Comparison of ENCODE assay signal across 8 cellular contexts in the genomic region with DNA sequence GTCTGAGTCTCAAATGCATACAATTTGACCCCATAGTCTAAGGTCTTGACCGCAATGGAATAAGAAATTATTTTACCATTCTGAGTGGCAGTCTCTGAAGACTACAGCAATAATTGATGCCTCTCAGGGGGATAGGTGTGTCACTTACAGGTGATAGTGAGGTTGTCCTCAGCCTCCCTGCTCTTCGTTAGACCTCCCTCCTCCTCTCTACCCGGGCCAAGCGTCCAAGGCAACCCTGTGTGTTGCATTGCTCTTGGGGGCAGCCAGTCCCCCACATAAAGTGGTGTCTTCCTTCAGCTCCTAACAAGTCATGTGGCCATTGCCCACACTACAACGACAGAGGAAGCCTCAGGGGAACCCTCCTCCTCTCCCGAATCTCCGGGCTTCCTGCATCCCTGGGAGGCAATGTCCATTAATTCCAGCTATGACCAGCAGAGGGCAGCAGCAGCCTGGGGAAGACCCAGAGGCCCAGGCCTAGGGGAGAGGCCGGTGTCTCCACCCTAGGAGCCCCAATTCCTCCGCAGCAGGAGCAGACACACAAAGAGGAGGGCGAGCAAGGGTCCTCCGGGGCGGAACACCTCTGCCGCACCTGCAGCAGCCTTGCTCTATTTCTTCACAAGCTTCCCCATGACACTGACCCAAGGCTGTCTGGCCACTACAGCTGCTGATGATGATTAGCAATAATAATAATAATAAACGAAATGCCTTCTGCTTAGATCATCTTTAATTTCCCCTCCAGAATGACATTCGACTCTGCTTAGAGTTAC.
A peak's percentile ranks its signal among the peaks of the same experiment; 100 is the strongest.
DNase-seq lines count a peak whose midpoint lies in the region; ATAC-seq, FAIRE-seq and TF ChIP-seq lines count a peak whose summit lies in the region.

No MANE protein-coding gene starts in this region.

- no peaks in the 10 kb centered on the region for H4K20me1 ChIP-seq in GM23338 (replicated peaks; ENCODE audit: insufficient read depth)

- no peaks in the 10 kb centered on the region for H3K9me3 ChIP-seq in WERI-Rb-1 (ENCODE audit: severe bottlenecking)
- no peaks in the 10 kb centered on the region for H3K9me3 ChIP-seq in kidney (ENCODE audit: control insufficient read depth in 1 of 2, low read length in 2 of 2)

- H3K9me2 ChIP-seq in GM23338 (ENCODE audit: insufficient read depth): 0 out of 2 replicates have a peak, but pooled peaks cover 7% of the 10 kb centered on the region

- H3K27me3 Mint-ChIP-seq in GM23338 (ENCODE audit: insufficient read depth, low read depth, poor library complexity): peaks cover 6% of the 10 kb centered on the region

- in situ Hi-C loops in T47D (cut with HindIII; ENCODE audit: low pct_unique_long_range_greater_than_20kb, low sequenced_read_pairs): no loop called here

- H3K79me2 ChIP-seq in GM23338 (replicated peaks; ENCODE audit: insufficient read depth): no peaks in the 10 kb centered on the region

- H3K4me1 ChIP-seq in GM23338 (ENCODE audit: insufficient read depth) (peaks cover 24% of the 10 kb centered on the region), kidney (ENCODE audit: control insufficient read depth in 1 of 2, insufficient read depth in 1 of 2, low read depth in 1 of 2, low read length in 2 of 2) (peaks cover 8 to 10% of the 10 kb centered on the region in 2 donors)

- ATAC-seq in GM23338: peak; percentile 93
- no peak for ATAC-seq in GM18520 (IDR thresholded peaks at IDR 0.05; ENCODE audit: unreplicated experiment)

- DNase-seq in Daoy (ENCODE audit: low read depth) (peak; percentile 52), GM23338 (ENCODE audit: low spot score) (peak; percentile 94), NAMALWA (ENCODE audit: low spot score) (peak; percentile 70), WERI-Rb-1 (peak; percentile 67), T47D (ENCODE audit: low read depth in 1 of 2, low spot score in 1 of 2) (peak; percentile 71 to 72), kidney (no peak)
- peak; percentile 80 to 81 for DNase-seq in stimulated activated CD4-positive, alpha-beta T cell treated with anti-CD3 and anti-CD28 coated beads, Interleukin-2, amount 100 ng/mL, for 48 hours

- no peak overlapping the region for H3K27ac Mint-ChIP-seq in GM23338

- intact Hi-C loops in kidney (cut with DNase I): loop anchor here (10.0 kb wide), 1 partner anchor 156 kb away; no protein-coding TSS in a partner anchor

- H3K27me3 ChIP-seq in GM23338 (ENCODE audit: insufficient read depth) (no peaks in the 10 kb centered on the region), WERI-Rb-1 (ENCODE audit: insufficient read depth, low read depth, severe bottlenecking) (peaks cover 65% of the 10 kb centered on the region)

- no peaks in the 10 kb centered on the region; the same call in 2 of the 3 replicates for H3K9me3 Mint-ChIP-seq in GM23338

- peaks cover 13% of the 10 kb centered on the region; the same call in 1 of the 2 replicates for H3F3A ChIP-seq in GM23338 (replicated peaks; ENCODE audit: low read depth)

- H3K4me3 ChIP-seq in GM23338 (no peak overlapping the region), WERI-Rb-1 (ENCODE audit: low read depth, low read length) (no peak overlapping the region), kidney (ENCODE audit: low read length in 2 of 2) (no peak overlapping the region)

- peak; percentile 95 to 99 for TF ChIP-seq CTCF in GM23338 (conservative IDR thresholded peaks at IDR 0.05; ENCODE audit: low read depth in 2 of 2)
- TF ChIP-seq CTCF in WERI-Rb-1 (IDR thresholded peaks at IDR 0.05; ENCODE audit: low read depth, low read length): peak; percentile 82
- TF ChIP-seq CTCF in kidney (IDR thresholded peaks at IDR 0.05; ENCODE audit: borderline replicate concordance, extremely low read depth, insufficient read depth): peak; percentile 83

- peak overlapping the region; percentile 65 for H3K4me2 ChIP-seq in GM23338

- no peaks in the 10 kb centered on the region for H3K36me3 Mint-ChIP-seq in GM23338 (ENCODE audit: low read depth)

- no peaks in the 10 kb centered on the region for H3K36me3 ChIP-seq in GM23338 (ENCODE audit: insufficient read depth)
- no peaks in the 10 kb centered on the region for H3K36me3 ChIP-seq in WERI-Rb-1
- no peaks in the 10 kb centered on the region for H3K36me3 ChIP-seq in kidney (ENCODE audit: control insufficient read depth in 1 of 2, insufficient read depth in 2 of 2, low read length in 2 of 2)

- H3K27ac ChIP-seq in GM23338 (ENCODE audit: low read depth) (no peak overlapping the region), WERI-Rb-1 (no peak overlapping the region), kidney (ENCODE audit: low read depth in 2 of 2, low read length in 2 of 2) (no peak overlapping the region)

- FAIRE-seq in kidney (lab: Jason Lieb, UNC): no peak

- no peak overlapping the region for H2AFZ ChIP-seq in GM23338

- peaks cover 32% of the 10 kb centered on the region for H3K4me1 Mint-ChIP-seq in GM23338

- no peak overlapping the region; the same call in 2 of the 3 replicates for H3K4me3 Mint-ChIP-seq in GM23338

- H3K9ac ChIP-seq in kidney (ENCODE audit: low read length in 2 of 2): no peak overlapping the region

TF ChIP-seq in GM23338, 12 proteins besides CTCF, POLR2A, EP300 and RAD21 (continues in another document):
- no peak for TF ChIP-seq NANOG (IDR thresholded peaks at IDR 0.05; ENCODE audit: borderline replicate concordance)
- TF ChIP-seq, protein P1, sequence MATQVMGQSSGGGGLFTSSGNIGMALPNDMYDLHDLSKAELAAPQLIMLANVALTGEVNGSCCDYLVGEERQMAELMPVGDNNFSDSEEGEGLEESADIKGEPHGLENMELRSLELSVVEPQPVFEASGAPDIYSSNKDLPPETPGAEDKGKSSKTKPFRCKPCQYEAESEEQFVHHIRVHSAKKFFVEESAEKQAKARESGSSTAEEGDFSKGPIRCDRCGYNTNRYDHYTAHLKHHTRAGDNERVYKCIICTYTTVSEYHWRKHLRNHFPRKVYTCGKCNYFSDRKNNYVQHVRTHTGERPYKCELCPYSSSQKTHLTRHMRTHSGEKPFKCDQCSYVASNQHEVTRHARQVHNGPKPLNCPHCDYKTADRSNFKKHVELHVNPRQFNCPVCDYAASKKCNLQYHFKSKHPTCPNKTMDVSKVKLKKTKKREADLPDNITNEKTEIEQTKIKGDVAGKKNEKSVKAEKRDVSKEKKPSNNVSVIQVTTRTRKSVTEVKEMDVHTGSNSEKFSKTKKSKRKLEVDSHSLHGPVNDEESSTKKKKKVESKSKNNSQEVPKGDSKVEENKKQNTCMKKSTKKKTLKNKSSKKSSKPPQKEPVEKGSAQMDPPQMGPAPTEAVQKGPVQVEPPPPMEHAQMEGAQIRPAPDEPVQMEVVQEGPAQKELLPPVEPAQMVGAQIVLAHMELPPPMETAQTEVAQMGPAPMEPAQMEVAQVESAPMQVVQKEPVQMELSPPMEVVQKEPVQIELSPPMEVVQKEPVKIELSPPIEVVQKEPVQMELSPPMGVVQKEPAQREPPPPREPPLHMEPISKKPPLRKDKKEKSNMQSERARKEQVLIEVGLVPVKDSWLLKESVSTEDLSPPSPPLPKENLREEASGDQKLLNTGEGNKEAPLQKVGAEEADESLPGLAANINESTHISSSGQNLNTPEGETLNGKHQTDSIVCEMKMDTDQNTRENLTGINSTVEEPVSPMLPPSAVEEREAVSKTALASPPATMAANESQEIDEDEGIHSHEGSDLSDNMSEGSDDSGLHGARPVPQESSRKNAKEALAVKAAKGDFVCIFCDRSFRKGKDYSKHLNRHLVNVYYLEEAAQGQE (IDR thresholded peaks at IDR 0.05; ENCODE audit: unreplicated experiment): no peak
